Comparison of ENCODE assay signal across 31 cellular contexts in genomic region chr2:84181927-84182326, GRCh38.
"Had no signal": no experiment of that assay in that cellular context is flagged by ENCODE, and none has a peak within 500 bp of the region (broad histone marks: within the 10 kb centered on the region; RNA-seq: fewer than 3 reads in every experiment).

No MANE protein-coding gene starts in this region.

- H3K4me3 ChIP-seq: esophagus muscularis mucosa, gastrocnemius medialis, heart right ventricle had no signal

- H3K4me1 Mint-ChIP-seq: activated CD4-positive, alpha-beta T cell treated with anti-CD3 and anti-CD28 coated beads for 36 hours; activated CD4-positive, alpha-beta T cell treated with anti-CD3 and anti-CD28 coated beads, Interleukin-2, amount 10 ng/mL, durations not matched to agents 24 days and 14 days; activated CD8-positive, alpha-beta memory T cell treated with anti-CD3 and anti-CD28 coated beads, Interleukin-2, amount 10 ng/mL, durations not matched to agents 7 days and 5 days; activated naive CD4-positive, alpha-beta T cell treated with anti-CD3 and anti-CD28 coated beads, Interleukin-2, amount 10 ng/mL, durations not matched to agents 7 days and 5 days had no signal

- H3K27me3 ChIP-seq: brain microvascular endothelial cell, esophagus muscularis mucosa, gastrocnemius medialis, heart right ventricle had no signal

- H3K9me3 ChIP-seq: esophagus muscularis mucosa, gastrocnemius medialis, heart right ventricle had no signal

- DNase-seq: activated CD4-positive, alpha-beta memory T cell treated with anti-CD3 and anti-CD28 coated beads for 36 hours; activated CD4-positive, alpha-beta T cell treated with anti-CD3 and anti-CD28 coated beads for 36 hours; activated CD4-positive, alpha-beta T cell treated with anti-CD3 and anti-CD28 coated beads, Interleukin-2, amount 10 ng/mL, durations not matched to agents 24 days and 14 days; activated CD4-positive, CD25-positive, alpha-beta regulatory T cell; activated CD4-positive, CD25-positive, alpha-beta regulatory T cell treated with anti-CD3 and anti-CD28 coated beads, Interleukin-2, amount 50 U/mL, for 72 hours; activated CD8-positive, alpha-beta memory T cell treated with anti-CD3 and anti-CD28 coated beads, Interleukin-2, amount 10 ng/mL, durations not matched to agents 7 days and 5 days; activated CD8-positive, alpha-beta memory T cell treated with anti-CD3 and anti-CD28 coated beads, Interleukin-2, amount 50 U/mL, for 4 hours; activated CD8-positive, alpha-beta T cell treated with anti-CD3 and anti-CD28 coated beads, Interleukin-2, amount 10 ng/mL, durations not matched to agents 7 days and 5 days; activated effector memory CD4-positive, alpha-beta T cell treated with anti-CD3 and anti-CD28 coated beads, Interleukin-2, amount 50 U/mL, for 16 hours; activated naive CD4-positive, alpha-beta T cell treated with anti-CD3 and anti-CD28 coated beads, Interleukin-2, amount 10 ng/mL, durations not matched to agents 7 days and 5 days; activated T-cell treated with anti-CD3 and anti-CD28 coated beads, Interleukin-2, amount 50 U/mL, for 1 hour; activated T-cell treated with anti-CD3 and anti-CD28 coated beads, Interleukin-2, amount 50 U/mL, for 48 hours; amniotic stem cell; anterior cingulate cortex; brain microvascular endothelial cell; cortex of kidney; dermis blood vessel endothelial cell; effector CD4-positive, alpha-beta T cell; effector memory CD8-positive, alpha-beta T cell; erythroblast; foreskin keratinocyte; gastrocnemius medialis; glutamatergic neuron; T-helper 2 cell had no signal

- H3K36me3 Mint-ChIP-seq: activated CD4-positive, alpha-beta memory T cell treated with anti-CD3 and anti-CD28 coated beads for 36 hours; activated CD8-positive, alpha-beta memory T cell treated with anti-CD3 and anti-CD28 coated beads, Interleukin-2, amount 10 ng/mL, durations not matched to agents 7 days and 5 days; activated naive CD4-positive, alpha-beta T cell treated with anti-CD3 and anti-CD28 coated beads, Interleukin-2, amount 10 ng/mL, durations not matched to agents 7 days and 5 days; activated naive CD8-positive, alpha-beta T cell had no signal

- H3K27me3 Mint-ChIP-seq: activated CD4-positive, alpha-beta memory T cell treated with anti-CD3 and anti-CD28 coated beads for 36 hours; activated CD4-positive, alpha-beta T cell treated with anti-CD3 and anti-CD28 coated beads, Interleukin-2, amount 10 ng/mL, durations not matched to agents 24 days and 14 days; activated CD8-positive, alpha-beta memory T cell treated with anti-CD3 and anti-CD28 coated beads, Interleukin-2, amount 10 ng/mL, durations not matched to agents 7 days and 5 days; activated naive CD4-positive, alpha-beta T cell treated with anti-CD3 and anti-CD28 coated beads, Interleukin-2, amount 10 ng/mL, durations not matched to agents 7 days and 5 days; activated naive CD8-positive, alpha-beta T cell; effector memory CD8-positive, alpha-beta T cell had no signal

- H3K36me3 ChIP-seq: brain microvascular endothelial cell, esophagus muscularis mucosa, gastrocnemius medialis, heart right ventricle had no signal

- H3K9me3 Mint-ChIP-seq: activated CD4-positive, alpha-beta memory T cell treated with anti-CD3 and anti-CD28 coated beads for 36 hours; activated CD4-positive, alpha-beta T cell treated with anti-CD3 and anti-CD28 coated beads, Interleukin-2, amount 10 ng/mL, durations not matched to agents 24 days and 14 days; activated naive CD4-positive, alpha-beta T cell treated with anti-CD3 and anti-CD28 coated beads, Interleukin-2, amount 10 ng/mL, durations not matched to agents 7 days and 5 days; activated T-helper 1 cell treated with anti-CD3 and anti-CD28 coated beads, Interleukin-12 subunit alpha, Interleukin-12 subunit beta, Interleukin-2, Interleukin-4 antibody, amounts not matched to agents 30 ng/mL and 10 ng/mL and 1 ng/mL, durations not matched to agents 14 hours and 24 hours and 36 hours; activated T-helper 2 cell treated with anti-CD3 and anti-CD28 coated beads, Interferon-gamma antibody, Interleukin-2, Interleukin-4, amounts not matched to agents 10 μg/mL and 5 μg/mL and 100 μg/mL, durations not matched to agents 14 hours and 24 hours and 36 hours; effector memory CD8-positive, alpha-beta T cell had no signal

- H3K4me1 ChIP-seq: esophagus muscularis mucosa, foreskin keratinocyte, gastrocnemius medialis, heart right ventricle had no signal

- H3K4me3 Mint-ChIP-seq: activated CD4-positive, alpha-beta memory T cell treated with anti-CD3 and anti-CD28 coated beads for 36 hours; activated CD4-positive, alpha-beta T cell treated with anti-CD3 and anti-CD28 coated beads for 36 hours; activated CD4-positive, alpha-beta T cell treated with anti-CD3 and anti-CD28 coated beads, Interleukin-2, amount 10 ng/mL, durations not matched to agents 24 days and 14 days; activated CD8-positive, alpha-beta memory T cell treated with anti-CD3 and anti-CD28 coated beads, Interleukin-2, amount 10 ng/mL, durations not matched to agents 7 days and 5 days; activated CD8-positive, alpha-beta T cell treated with anti-CD3 and anti-CD28 coated beads, Interleukin-2, amount 10 ng/mL, durations not matched to agents 7 days and 5 days; activated naive CD4-positive, alpha-beta T cell treated with anti-CD3 and anti-CD28 coated beads, Interleukin-2, amount 10 ng/mL, durations not matched to agents 7 days and 5 days; activated naive CD8-positive, alpha-beta T cell; activated T-helper 1 cell treated with anti-CD3 and anti-CD28 coated beads, Interleukin-12 subunit alpha, Interleukin-12 subunit beta, Interleukin-2, Interleukin-4 antibody, amounts not matched to agents 30 ng/mL and 10 ng/mL and 1 ng/mL, durations not matched to agents 14 hours and 24 hours and 36 hours; effector memory CD8-positive, alpha-beta T cell had no signal

- ATAC-seq: activated CD4-positive, alpha-beta T cell treated with anti-CD3 and anti-CD28 coated beads for 36 hours; activated CD8-positive, alpha-beta memory T cell treated with anti-CD3 and anti-CD28 coated beads, Interleukin-2, amount 10 ng/mL, durations not matched to agents 7 days and 5 days; activated CD8-positive, alpha-beta T cell treated with anti-CD3 and anti-CD28 coated beads, Interleukin-2, amount 10 ng/mL, durations not matched to agents 7 days and 5 days; effector memory CD8-positive, alpha-beta T cell; foreskin keratinocyte; gastrocnemius medialis had no signal

- H3K27ac ChIP-seq: brain microvascular endothelial cell, esophagus muscularis mucosa, foreskin keratinocyte, gastrocnemius medialis, heart right ventricle had no signal

- FAIRE-seq: astrocyte, colon had no signal

- H3K27ac Mint-ChIP-seq: activated CD4-positive, alpha-beta memory T cell treated with anti-CD3 and anti-CD28 coated beads for 36 hours; activated CD4-positive, alpha-beta T cell treated with anti-CD3 and anti-CD28 coated beads for 36 hours; activated CD4-positive, alpha-beta T cell treated with anti-CD3 and anti-CD28 coated beads, Interleukin-2, amount 10 ng/mL, durations not matched to agents 24 days and 14 days; activated CD8-positive, alpha-beta memory T cell treated with anti-CD3 and anti-CD28 coated beads, Interleukin-2, amount 10 ng/mL, durations not matched to agents 7 days and 5 days; activated CD8-positive, alpha-beta T cell treated with anti-CD3 and anti-CD28 coated beads, Interleukin-2, amount 10 ng/mL, durations not matched to agents 7 days and 5 days; activated naive CD4-positive, alpha-beta T cell treated with anti-CD3 and anti-CD28 coated beads, Interleukin-2, amount 10 ng/mL, durations not matched to agents 7 days and 5 days; activated naive CD8-positive, alpha-beta T cell; activated T-helper 1 cell treated with anti-CD3 and anti-CD28 coated beads, Interleukin-12 subunit alpha, Interleukin-12 subunit beta, Interleukin-2, Interleukin-4 antibody, amounts not matched to agents 30 ng/mL and 10 ng/mL and 1 ng/mL, durations not matched to agents 14 hours and 24 hours and 36 hours; activated T-helper 2 cell treated with anti-CD3 and anti-CD28 coated beads, Interferon-gamma antibody, Interleukin-2, Interleukin-4, amounts not matched to agents 10 μg/mL and 5 μg/mL and 100 μg/mL, durations not matched to agents 14 hours and 24 hours and 36 hours; effector memory CD8-positive, alpha-beta T cell had no signal
